In genomic region chr5:420632-421286, GRCh38 we compare ENCODE assay signal across 1 cellular context.
TF ChIP-seq lines count a peak whose summit lies in the region.

No MANE protein-coding gene starts in this region.

TF ChIP-seq in K562, 482 proteins besides CTCF, POLR2A, EP300 and RAD21 (continued from another document):
- TF ChIP-seq ZBTB43 (CRISPR knock-in tag; IDR thresholded peaks at IDR 0.05) = no peak
- TF ChIP-seq ZBTB33 (CRISPR knock-in tag; IDR thresholded peaks at IDR 0.05) = peak; percentile 87
- TF ChIP-seq POLR2G (IDR thresholded peaks at IDR 0.05; ENCODE audit: low read depth, low read length) = peak; percentile 30; the same call in 1 of the 2 replicates
- TF ChIP-seq HNRNPLL (IDR thresholded peaks at IDR 0.05; ENCODE audit: low read depth, low read length, poor library complexity, severe bottlenecking) = peak; percentile 39
- no peak for TF ChIP-seq SAFB (IDR thresholded peaks at IDR 0.05; ENCODE audit: borderline replicate concordance, low read depth, low read length)
- no peak for TF ChIP-seq KHSRP (IDR thresholded peaks at IDR 0.05)
